Comparison of ENCODE assay signal across 26 cellular contexts in the genomic region with DNA sequence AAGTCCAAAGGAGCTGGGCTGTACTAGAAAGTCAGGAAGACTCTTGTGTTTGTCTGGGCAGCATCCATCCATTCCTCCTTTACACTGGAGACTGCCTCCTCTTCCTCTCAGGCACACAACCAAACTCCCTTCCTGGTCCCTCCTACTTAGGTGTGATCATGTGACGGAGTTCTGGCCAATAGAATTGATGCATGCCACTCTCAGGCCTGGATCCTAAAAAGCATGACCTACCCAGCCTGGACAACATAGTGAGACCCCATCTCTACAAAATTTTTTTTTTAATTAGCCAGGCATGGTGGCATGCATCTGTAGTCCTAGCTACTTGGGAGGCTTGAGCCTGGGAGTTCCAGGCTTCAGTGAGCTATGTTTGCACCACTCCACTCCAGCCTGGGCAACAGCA. TPM values are rescaled to one million over a fixed set of nuclear protein-coding genes. Genes with fewer than 3 reads are reported as not detected.
"Had no signal": no experiment of that assay in that cellular context is flagged by ENCODE, and none has a peak within 500 bp of the region (broad histone marks: within the 10 kb centered on the region; RNA-seq: fewer than 3 reads in every experiment).

No MANE protein-coding gene starts in this region.

- H3K27ac ChIP-seq: HL-60, SJSA1, SK-N-MC had no signal

- DNase-seq: IMR-90, KBM-7, MV-4-11, NCI-H1048, NCI-H1105, NCI-H1417, NCI-H1436 treated with DMSO at 0.1 percent for 48 hours, NCI-H1694, NCI-H1930, NCI-H2081 treated with DMSO at 0.1 percent for 48 hours, NCI-H2171, NCI-H226, NCI-H446, NCI-H510A, NCI-H524 treated with DMSO at 0.1 percent for 48 hours, NCI-H69, NCI-H774, Right ventricle myocardium superior, RPMI8226, SIG-M5 had no signal

- H3K36me3 ChIP-seq: SJSA1 had no signal

- H3K4me1 ChIP-seq: SJSA1 had no signal

- H3K9me3 ChIP-seq: SJSA1 had no signal

- FAIRE-seq: RCC 7860 had no signal

- H3K4me3 ChIP-seq: SJSA1, SK-N-MC had no signal

RNA-seq across cellular contexts. Expression of a gene that starts 8.6 kb away (rescaled TPM):
- total RNA-seq: IMR-90, MCF 10A, SJSA1 had no signal

RNA-seq across cellular contexts. Expression of a gene that starts 27.9 kb away (rescaled TPM):
- total RNA-seq: LHCN-M2, MCF 10A, SJSA1 had no signal
